ENCODE assay signal across 1 cellular context in genomic region chr2:27137322-27137935, GRCh38.
TF ChIP-seq lines count a peak whose summit lies in the region.

No MANE protein-coding gene starts in this region.

TF ChIP-seq in HepG2, 621 proteins besides CTCF, POLR2A, EP300 and RAD21:
- TF ChIP-seq TOE1 (CRISPR knock-in tag; IDR thresholded peaks at IDR 0.05) (no peak), RFX3 (CRISPR knock-in tag; IDR thresholded peaks at IDR 0.05) (no peak), AHDC1 (CRISPR knock-in tag; IDR thresholded peaks at IDR 0.05; ENCODE audit: borderline replicate concordance) (no peak), NONO (IDR thresholded peaks at IDR 0.05) (no peak), NONO (CRISPR knock-in tag; conservative IDR thresholded peaks at IDR 0.05) (no peak), REXO4 (CRISPR knock-in tag; IDR thresholded peaks at IDR 0.05; ENCODE audit: borderline replicate concordance) (no peak), ZFX (CRISPR knock-in tag; IDR thresholded peaks at IDR 0.05; ENCODE audit: low read depth) (0 out of 2 replicates have a peak, but pooled peaks have one; percentile 31), ZNF687 (CRISPR knock-in tag; IDR thresholded peaks at IDR 0.05) (peak; percentile 45; the same call in 1 of the 2 replicates)
